ENCODE assay signal across 1 cellular context in genomic region chr17:58210922-58211321, GRCh38.
TF ChIP-seq lines count a peak whose summit lies in the region.

No MANE protein-coding gene starts in this region.

TF ChIP-seq in H1, 55 proteins besides CTCF, POLR2A, EP300 and RAD21:
- no peak for TF ChIP-seq GABPA (IDR thresholded peaks at IDR 0.05; ENCODE audit: borderline replicate concordance, insufficient read depth, low read length)
- TF ChIP-seq SAP30 (IDR thresholded peaks at IDR 0.05; ENCODE audit: insufficient read depth, insufficient replicate concordance, low read length): no peak
- no peak for TF ChIP-seq CBX5 (IDR thresholded peaks at IDR 0.05; ENCODE audit: low read depth, low read length)
- TF ChIP-seq KDM5A (IDR thresholded peaks at IDR 0.05; ENCODE audit: low read length): no peak
- TF ChIP-seq JUND (IDR thresholded peaks at IDR 0.05; ENCODE audit: low read length): no peak
- no peak for TF ChIP-seq SP1 (IDR thresholded peaks at IDR 0.05; ENCODE audit: low read depth, low read length)
- TF ChIP-seq TAF1 (IDR thresholded peaks at IDR 0.05; ENCODE audit: low read depth, low read length): no peak
- no peak for TF ChIP-seq CEBPB (IDR thresholded peaks at IDR 0.05; ENCODE audit: low read depth, low read length)
- TF ChIP-seq CHD7 (IDR thresholded peaks at IDR 0.05; ENCODE audit: insufficient replicate concordance, low read length): no peak
- TF ChIP-seq NRF1 (IDR thresholded peaks at IDR 0.05; ENCODE audit: low read depth, low read length): no peak
- TF ChIP-seq KDM4A (IDR thresholded peaks at IDR 0.05; ENCODE audit: low read depth, low read length, severe bottlenecking): no peak
